9 cellular contexts compared by ENCODE assay signal in the genomic region with DNA sequence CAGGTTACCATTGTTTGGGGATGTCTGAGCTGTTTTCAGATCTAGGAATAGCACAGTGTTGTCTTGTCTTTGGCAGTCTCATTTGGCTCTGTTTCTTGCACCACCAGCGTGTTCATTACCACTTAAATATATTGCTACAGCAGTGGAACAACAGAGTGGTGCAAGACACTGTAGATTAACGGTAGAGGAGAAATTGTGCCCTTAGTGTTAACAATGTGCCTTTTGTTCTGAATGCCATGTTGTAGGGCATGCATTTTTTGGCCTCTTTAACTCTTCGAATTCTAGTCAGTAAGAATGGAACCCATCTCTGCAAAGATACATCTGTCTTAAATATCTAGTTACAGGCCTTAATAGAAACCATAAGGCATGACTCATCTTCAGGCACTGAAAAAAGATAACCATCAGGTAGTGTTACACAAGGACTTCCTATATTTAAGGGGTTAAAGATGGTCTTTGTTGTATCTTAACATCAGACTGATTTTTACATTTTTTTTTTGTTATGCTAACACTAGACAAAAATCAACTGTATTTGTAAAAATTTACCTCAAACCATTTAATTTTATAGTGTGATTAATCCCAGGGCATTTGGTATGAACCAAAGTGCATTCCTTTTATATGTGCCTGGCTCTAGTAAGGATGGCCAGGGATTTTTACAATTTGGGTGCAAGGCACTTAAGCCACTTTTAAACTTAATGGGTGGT. TPM values are rescaled to one million over a fixed set of nuclear protein-coding genes. Genes with fewer than 3 reads are reported as not detected.
DNase-seq lines count a peak whose midpoint lies in the region; ATAC-seq, FAIRE-seq and TF ChIP-seq lines count a peak whose summit lies in the region.
"Had no signal": no experiment of that assay in that cellular context is flagged by ENCODE, and none has a peak within 500 bp of the region (broad histone marks: within the 10 kb centered on the region; RNA-seq: fewer than 3 reads in every experiment).

No MANE protein-coding gene starts in this region.

- ATAC-seq in A549 = 0 out of 6 replicates have a peak, but pooled peaks of 1 of the 2 experiments have one; percentile 20
- peak in 2 of 4 experiments; percentile 34 to 36 for ATAC-seq in T-cell (replicated peaks in 1 of 4)
- ATAC-seq in esophagus mucosa = no peak
- ATAC-seq in HG03521 (IDR thresholded peaks at IDR 0.05; ENCODE audit: unreplicated experiment) = no peak

- H3F3A ChIP-seq in GM23248 (ENCODE audit: insufficient read depth) = peaks cover 46% of the 10 kb centered on the region

- H3K27ac Mint-ChIP-seq in T-cell = peak overlapping the region; percentile 34 to 60

- DNase-seq in A549 (ENCODE audit: low read depth in 1 of 2, low spot score in 1 of 2) (no peak), GM23248 (peak; percentile 80), T-cell (no peak), cardiac muscle cell (ENCODE audit: low read depth in 1 of 2, low spot score in 1 of 2) (peak in 1 of 2 donors; percentile 57), D341Med (ENCODE audit: low spot score) (no peak), NCI-H774 (lab: John Stamatoyannopoulos, UW) (no peak)
- DNase-seq: activated CD8-positive, alpha-beta memory T cell treated with anti-CD3 and anti-CD28 coated beads, Interleukin-2, amount 50 U/mL, for 48 hours had no signal

- H3K36me3 Mint-ChIP-seq in T-cell = peaks cover 58% of the 10 kb centered on the region

- no peaks in the 10 kb centered on the region for H3K27me3 ChIP-seq in GM23248 (replicated peaks; ENCODE audit: insufficient read depth)
- no peaks in the 10 kb centered on the region for H3K27me3 ChIP-seq in cardiac muscle cell

- H4K20me1 ChIP-seq in GM23248 (ENCODE audit: insufficient read depth) = peaks cover 8% of the 10 kb centered on the region; the same call in 1 of the 2 replicates

- H3K4me3 ChIP-seq in A549 = no peak overlapping the region
- no peak overlapping the region for H3K4me3 ChIP-seq in GM23248
- no peak overlapping the region for H3K4me3 ChIP-seq in cardiac muscle cell

- H3K27me3 Mint-ChIP-seq in T-cell = no peaks in the 10 kb centered on the region

- H2AFZ ChIP-seq in GM23248 = no peak overlapping the region

- no peak for TF ChIP-seq RAD21 in A549 (conservative IDR thresholded peaks at IDR 0.05 in 1 of 2, IDR thresholded peaks at IDR 0.05 in 1 of 2)

- CTCF ChIA-PET in A549 (lab: Yijun Ruan, JAX) (interaction anchor here (0.7 kb wide), 1 partner anchor 9 kb away, joined by 3 read pairs; no protein-coding TSS in a partner anchor), T-cell (lab: Charles Lee) (no interaction called here)

- no peak for TF ChIP-seq CTCF in A549 (IDR thresholded peaks at IDR 0.05)
- TF ChIP-seq CTCF in cardiac muscle cell (IDR thresholded peaks at IDR 0.05; ENCODE audit: low read depth, low read length) = no peak

- H3K4me1 ChIP-seq in A549 = no peaks in the 10 kb centered on the region
- peaks cover 43% of the 10 kb centered on the region for H3K4me1 ChIP-seq in GM23248 (ENCODE audit: insufficient read depth)
- peaks cover 44% of the 10 kb centered on the region for H3K4me1 ChIP-seq in cardiac muscle cell (ENCODE audit: low read depth)

- H3K9me3 ChIP-seq in A549 (no peaks in the 10 kb centered on the region), GM23248 (ENCODE audit: low read depth) (no peaks in the 10 kb centered on the region), cardiac muscle cell (ENCODE audit: low read depth) (no peaks in the 10 kb centered on the region)

- H3K4me1 Mint-ChIP-seq in T-cell = peaks cover 91 to 95% (median 93%) of the 10 kb centered on the region in 3 donors

- H3K4me2 ChIP-seq in A549 (no peak overlapping the region), GM23248 (ENCODE audit: unreplicated experiment) (peak overlapping the region; percentile 62)

- H3K27ac ChIP-seq in A549 (no peak overlapping the region), GM23248 (peak overlapping the region; percentile 69), cardiac muscle cell (peak overlapping the region; percentile 65)

- no peaks in the 10 kb centered on the region for H3K9me3 Mint-ChIP-seq in T-cell

- in situ Hi-C loops in GM23248 (cut with MboI) = no loop called here

- POLR2A ChIA-PET in A549 (lab: Yijun Ruan, JAX) = no interaction called here
- POLR2A ChIA-PET in T-cell (lab: Charles Lee) = interaction anchor here in 1 of 2 donors (0.6 to 0.7 kb wide), 2 partner anchors 443 to 529 kb away, joined by 4 to 5 read pairs; no protein-coding TSS in a partner anchor

- H3K9ac ChIP-seq in GM23248 = no peak overlapping the region; the same call in 1 of the 2 replicates

- no peak for TF ChIP-seq EP300 in A549 (IDR thresholded peaks at IDR 0.05)

- peaks cover 88% of the 10 kb centered on the region for H3K79me2 ChIP-seq in GM23248 (ENCODE audit: insufficient read depth)

- peak overlapping the region in 2 of 3 donors; percentile 22 to 43 for H3K4me3 Mint-ChIP-seq in T-cell

- H3K9me2 ChIP-seq in GM23248 (ENCODE audit: insufficient read depth) = no peaks in the 10 kb centered on the region

- WGBS in A549 (ENCODE audit: missing lambda C conversion rate) = 50% methylated on average over 3 of the region's 3 CpGs
- 6 to 9% methylated on average over 3 of the region's 3 CpGs for WGBS in GM23248 (ENCODE audit: low coverage in 1 of 2, low lambda C conversion rate in 2 of 2, missing lambda C conversion rate in 2 of 2), 2 experiments

- H3K36me3 ChIP-seq in GM23248 (ENCODE audit: low read depth) (peaks cover 18% of the 10 kb centered on the region; the same call in 1 of the 2 replicates), cardiac muscle cell (peaks cover 38% of the 10 kb centered on the region)

- FAIRE-seq in A549 (lab: Jason Lieb, UNC) = no peak

- no peak for TF ChIP-seq POLR2A in A549 (IDR thresholded peaks at IDR 0.05; ENCODE audit: low read length)

TF ChIP-seq in A549, 52 proteins besides CTCF, POLR2A, EP300 and RAD21:
- TF ChIP-seq GATA3 (IDR thresholded peaks at IDR 0.05; ENCODE audit: borderline replicate concordance) = peak; percentile 32; the same call in 1 of the 2 replicates
- TF ChIP-seq FOSL2 (IDR thresholded peaks at IDR 0.05) = no peak
- TF ChIP-seq FOSL2 (CRISPR knock-in tag; IDR thresholded peaks at IDR 0.05) = peak; percentile 56; the same call in 1 of the 2 replicates
- no peak for TF ChIP-seq TP53 (CRISPR knock-in tag; IDR thresholded peaks at IDR 0.05)
- TF ChIP-seq HOXA7 (CRISPR knock-in tag; IDR thresholded peaks at IDR 0.05) = no peak
- no peak for TF ChIP-seq HDAC2 (IDR thresholded peaks at IDR 0.05)
- no peak for TF ChIP-seq HOXB13 (CRISPR knock-in tag; IDR thresholded peaks at IDR 0.05; ENCODE audit: low read depth)
- no peak for TF ChIP-seq POLR2AphosphoS2 (conservative IDR thresholded peaks at IDR 0.05; ENCODE audit: low read length)

RNA-seq across cellular contexts. Expression of a gene that starts 12.9 kb away (rescaled TPM):
- polyA plus RNA-seq in A549 (2011; rRNA removed) (17.2 and 20.7 TPM in 2 replicates), A549 (2017; fragmentation: RNase III; extraction: RNeasy Plus Mini Kit Qiagen cat#74134 plus additional on column Dnase treatment) (8.2 to 9.1 TPM (median 8.4 TPM) in 3 replicates), GM23248 (2016; fragmentation: Nextera tagmentation; extraction: Ambion mirVana) (7.4 and 8.2 TPM in 2 replicates), cardiac muscle cell (48.2 and 66.3 TPM in 2 replicates)
- 13.6 and 19.5 TPM in 2 replicates for polyA plus RNA-seq in A549 (2012; cell fraction: cytosol; rRNA removed)
- polyA plus RNA-seq in A549 (2012; cell fraction: nucleus; rRNA removed) = 11.3 and 16.7 TPM in 2 replicates
- 60.1 and 68.9 TPM in 2 replicates for polyA minus RNA-seq in A549 (2011; rRNA and poly(A)+ RNA removed)
- 20.3 and 25.4 TPM in 2 replicates for total RNA-seq in GM23248 (2014; rRNA removed; shearing (Covaris generic))
- total RNA-seq in T-cell (100 to 1,000 TPM; 104 to 138 (median 120) TPM), cardiac muscle cell (58.2 and 95.9 TPM in 2 replicates), esophagus mucosa (13.5 TPM)

Comparison
In these comparisons a context has a peak if more than half of its experiments do, and no peak if none do; other contexts are left out.
1. H3K27ac ChIP-seq: peak in GM23248 (single experiment) and cardiac muscle cell (single experiment); none in A549 (0 of 2).